21 cellular contexts compared by ENCODE assay signal in genomic region chr5:93107828-93108520, GRCh38.
"Had no signal": no experiment of that assay in that cellular context is flagged by ENCODE, and none has a peak within 500 bp of the region (broad histone marks: within the 10 kb centered on the region; RNA-seq: fewer than 3 reads in every experiment).

No MANE protein-coding gene starts in this region.

- H3K36me3 Mint-ChIP-seq: activated naive CD4-positive, alpha-beta T cell treated with anti-CD3 and anti-CD28 coated beads, Interleukin-2, amount 50 U/mL, for 24 hours; T-cell had no signal

- DNase-seq: activated CD4-positive, alpha-beta T cell treated with anti-CD3 and anti-CD28 coated beads, Interleukin-2, amount 10 ng/mL, durations not matched to agents 7 days and 5 days; activated CD8-positive, alpha-beta memory T cell treated with anti-CD3 and anti-CD28 coated beads, Interleukin-2, amount 50 U/mL, for 4 hours; activated effector memory CD4-positive, alpha-beta T cell treated with anti-CD3 and anti-CD28 coated beads, Interleukin-2, amount 50 U/mL, for 16 hours; activated T-cell treated with anti-CD3 and anti-CD28 coated beads, Interleukin-2, amount 50 U/mL, for 4 hours; cerebellar nuclear complex; effector CD8-positive, alpha-beta T cell; foreskin melanocyte; midbrain; nephron progenitor cell; occipital lobe; retina; stimulated activated CD4-positive, alpha-beta T cell treated with anti-CD3 and anti-CD28 coated beads, Interleukin-2, amount 100 ng/mL, for 24 hours; stimulated activated naive CD4-positive, alpha-beta T cell treated with Interleukin-2 at 50 U/mL for 16 hours; T-cell; T-helper 9 cell; tibial artery had no signal

- H3K27me3 ChIP-seq: breast epithelium, esophagus muscularis mucosa, tibial artery had no signal

- H3K4me1 ChIP-seq: breast epithelium, tibial artery had no signal

- H3K27me3 Mint-ChIP-seq: activated CD4-positive, alpha-beta T cell treated with anti-CD3 and anti-CD28 coated beads, Interleukin-2, amount 10 ng/mL, durations not matched to agents 7 days and 5 days; activated naive CD4-positive, alpha-beta T cell treated with anti-CD3 and anti-CD28 coated beads, Interleukin-2, amount 50 U/mL, for 24 hours; T-cell had no signal

- ATAC-seq: activated CD4-positive, CD25-positive, alpha-beta regulatory T cell treated with anti-CD3 and anti-CD28 coated beads, Interleukin-2, amount 50 U/mL, for 24 hours; activated T-cell treated with anti-CD3 and anti-CD28 coated beads, Interleukin-2, amount 50 U/mL, for 4 hours; left lobe of liver; T-cell had no signal

- H3K9me3 Mint-ChIP-seq: activated CD4-positive, alpha-beta T cell treated with anti-CD3 and anti-CD28 coated beads, Interleukin-2, amount 10 ng/mL, durations not matched to agents 7 days and 5 days; activated naive CD4-positive, alpha-beta T cell treated with anti-CD3 and anti-CD28 coated beads, Interleukin-2, amount 50 U/mL, for 24 hours; activated T-cell treated with anti-CD3 and anti-CD28 coated beads, Interleukin-2, amount 50 U/mL, for 4 hours; nephron progenitor cell had no signal

- H3K9me3 ChIP-seq: breast epithelium, esophagus muscularis mucosa, tibial artery had no signal

- H3K4me3 Mint-ChIP-seq: activated CD4-positive, alpha-beta T cell treated with anti-CD3 and anti-CD28 coated beads, Interleukin-2, amount 10 ng/mL, durations not matched to agents 7 days and 5 days; activated naive CD4-positive, alpha-beta T cell treated with anti-CD3 and anti-CD28 coated beads, Interleukin-2, amount 50 U/mL, for 24 hours; activated T-cell treated with anti-CD3 and anti-CD28 coated beads, Interleukin-2, amount 50 U/mL, for 4 hours; nephron progenitor cell; T-cell had no signal

- H3K36me3 ChIP-seq: breast epithelium, esophagus muscularis mucosa, tibial artery had no signal

- H3K4me3 ChIP-seq: breast epithelium, esophagus muscularis mucosa, tibial artery had no signal

- H3K27ac Mint-ChIP-seq: activated CD4-positive, alpha-beta T cell treated with anti-CD3 and anti-CD28 coated beads, Interleukin-2, amount 10 ng/mL, durations not matched to agents 7 days and 5 days; activated naive CD4-positive, alpha-beta T cell treated with anti-CD3 and anti-CD28 coated beads, Interleukin-2, amount 50 U/mL, for 24 hours; nephron progenitor cell; T-cell had no signal

- H3K27ac ChIP-seq: breast epithelium, esophagus muscularis mucosa, tibial artery had no signal

- H3K4me1 Mint-ChIP-seq: activated CD4-positive, alpha-beta T cell treated with anti-CD3 and anti-CD28 coated beads, Interleukin-2, amount 10 ng/mL, durations not matched to agents 7 days and 5 days; activated naive CD4-positive, alpha-beta T cell treated with anti-CD3 and anti-CD28 coated beads, Interleukin-2, amount 50 U/mL, for 24 hours; T-cell had no signal
